ENCODE assay signal across 12 cellular contexts in genomic region chr5:143062379-143062778, GRCh38.
DNase-seq lines count a peak whose midpoint lies in the region; ATAC-seq and TF ChIP-seq lines count a peak whose summit lies in the region.
"Had no signal": no experiment of that assay in that cellular context is flagged by ENCODE, and none has a peak within 500 bp of the region (broad histone marks: within the 10 kb centered on the region; RNA-seq: fewer than 3 reads in every experiment).

No MANE protein-coding gene starts in this region.

- H4K20me1 ChIP-seq in GM23248 (ENCODE audit: insufficient read depth), result no peaks in the 10 kb centered on the region

- H3K4me1 ChIP-seq in GM23248 (ENCODE audit: insufficient read depth) (peaks cover 78% of the 10 kb centered on the region), SJSA1 (replicated peaks) (peaks cover 73% of the 10 kb centered on the region), psoas muscle (peaks cover 96% of the 10 kb centered on the region)

- H3K27me3 ChIP-seq in GM23248 (replicated peaks; ENCODE audit: insufficient read depth) (no peaks in the 10 kb centered on the region), SJSA1 (replicated peaks) (no peaks in the 10 kb centered on the region), psoas muscle (ENCODE audit: insufficient read depth in 3 of 3, low read length in 2 of 3) (no peaks in the 10 kb centered on the region)

- peaks cover 53% of the 10 kb centered on the region for H3F3A ChIP-seq in GM23248 (ENCODE audit: insufficient read depth)

- intact Hi-C loops in psoas muscle (cut with DNase I), result loop anchor here in 1 of 2 donors (5.0 kb wide), 1 partner anchor 70 kb away; no protein-coding TSS in a partner anchor

- H3K79me2 ChIP-seq in GM23248 (ENCODE audit: insufficient read depth), result no peaks in the 10 kb centered on the region

- H3K9me2 ChIP-seq in GM23248 (ENCODE audit: insufficient read depth), result no peaks in the 10 kb centered on the region

- H3K36me3 ChIP-seq in GM23248 (ENCODE audit: low read depth) (no peaks in the 10 kb centered on the region), SJSA1 (peaks cover 5% of the 10 kb centered on the region), psoas muscle (ENCODE audit: insufficient read depth in 1 of 2, low read depth in 1 of 2) (peaks cover 0 to 3% of the 10 kb centered on the region in 2 donors)

- H3K9ac ChIP-seq in GM23248, result no peak overlapping the region

- H3K9me3 ChIP-seq in GM23248 (ENCODE audit: low read depth) (no peaks in the 10 kb centered on the region), SJSA1 (replicated peaks) (no peaks in the 10 kb centered on the region), psoas muscle (no peaks in the 10 kb centered on the region)

- ATAC-seq in psoas muscle (no peak), HG03469 (IDR thresholded peaks at IDR 0.05; ENCODE audit: unreplicated experiment) (no peak), GM19455 (IDR thresholded peaks at IDR 0.05; ENCODE audit: unreplicated experiment) (no peak)
- ATAC-seq: CD8-positive, alpha-beta T cell had no signal

- DNase-seq in GM23248 (no peak), SJSA1 (ENCODE audit: low read depth in 1 of 2, low spot score in 2 of 2) (no peak), epithelial cell of prostate (ENCODE audit: low read depth, low spot score) (no peak), psoas muscle (no peak), kidney glomerular epithelial cell (lab: John Stamatoyannopoulos, UW) (no peak)
- DNase-seq: CD8-positive, alpha-beta T cell; H9; NCI-H1436 treated with DMSO at 0.1 percent for 48 hours; NCI-H2081; NCI-H510A treated with DMSO at 0.1 percent for 48 hours had no signal

- TF ChIP-seq CTCF in psoas muscle (IDR thresholded peaks at IDR 0.05), result no peak

- H3K27ac ChIP-seq in GM23248 (peak overlapping the region; percentile 67; the same call in 1 of the 2 replicates), SJSA1 (peak overlapping the region; percentile 80; the same call in 1 of the 2 replicates), epithelial cell of prostate (peak overlapping the region; percentile 96), psoas muscle (peak overlapping the region; percentile 81)

- no peak overlapping the region for H2AFZ ChIP-seq in GM23248

- peak overlapping the region; percentile 61 for H3K4me2 ChIP-seq in GM23248 (ENCODE audit: unreplicated experiment)

- in situ Hi-C loops in GM23248 (cut with MboI), result no loop called here

- H3K4me3 ChIP-seq in GM23248 (no peak overlapping the region), SJSA1 (no peak overlapping the region), psoas muscle (no peak overlapping the region)
